ENCODE assay signal across 25 cellular contexts in the genomic region with DNA sequence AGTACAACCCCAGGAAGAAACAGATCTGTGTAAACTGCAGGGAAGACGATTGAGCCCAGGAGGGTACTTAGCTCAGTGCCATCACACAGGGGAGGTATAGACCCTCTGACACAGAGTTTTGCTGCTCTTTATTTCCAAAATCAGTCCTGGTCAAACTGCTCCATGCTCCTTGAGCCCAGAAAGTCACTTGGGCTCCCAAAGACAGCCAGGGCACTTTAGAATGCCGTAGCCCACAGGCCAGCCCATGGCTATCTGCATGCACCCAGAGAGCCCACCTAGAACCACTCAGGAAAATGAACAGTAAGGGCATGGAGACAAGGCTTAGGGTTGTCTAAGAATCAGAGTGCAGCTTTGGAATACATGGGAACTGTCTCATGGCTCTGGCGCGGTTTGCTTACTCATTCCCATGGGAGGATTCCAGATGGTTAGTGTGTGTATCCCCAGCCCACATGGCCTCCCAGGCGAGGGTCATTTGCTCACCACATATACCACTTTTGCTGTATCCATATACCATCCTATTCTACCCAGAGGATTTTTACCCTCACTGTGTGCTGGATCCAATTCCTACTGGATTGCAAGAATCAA. TPM values are rescaled to one million over a fixed set of nuclear protein-coding genes. Genes with fewer than 3 reads are reported as not detected.
DNase-seq lines count a peak whose midpoint lies in the region; ATAC-seq, FAIRE-seq and TF ChIP-seq lines count a peak whose summit lies in the region.
"Had no signal": no experiment of that assay in that cellular context is flagged by ENCODE, and none has a peak within 500 bp of the region (broad histone marks: within the 10 kb centered on the region; RNA-seq: fewer than 3 reads in every experiment).

No MANE protein-coding gene starts in this region.

- H3K9me3 ChIP-seq in right atrium auricular region (no peaks in the 10 kb centered on the region), body of pancreas (no peaks in the 10 kb centered on the region), small intestine (ENCODE audit: control insufficient read depth, low read depth) (no peaks in the 10 kb centered on the region)
- H3K9me3 ChIP-seq: BLaER1 treated with 17β-estradiol and CSF1 and Interleukin-3, amounts not matched to agents 10 nM and 100 nM; colonic mucosa; gastrocnemius medialis; prostate gland; uterus had no signal

- no peak for TF ChIP-seq CTCF in right atrium auricular region (IDR thresholded peaks at IDR 0.05)
- TF ChIP-seq CTCF in fibroblast of mammary gland (conservative IDR thresholded peaks at IDR 0.05; ENCODE audit: control insufficient read depth, insufficient read depth, low read depth, low read length) = no peak
- TF ChIP-seq CTCF in body of pancreas (IDR thresholded peaks at IDR 0.05) = no peak

- H3K27me3 ChIP-seq in right atrium auricular region (no peaks in the 10 kb centered on the region), body of pancreas (no peaks in the 10 kb centered on the region), small intestine (ENCODE audit: control insufficient read depth in 2 of 2, insufficient read depth in 2 of 2, low read length in 2 of 2) (no peaks in the 10 kb centered on the region)
- H3K27me3 ChIP-seq: BLaER1 treated with 17β-estradiol and CSF1 and Interleukin-3, amounts not matched to agents 10 nM and 100 nM; colonic mucosa; uterus had no signal

- DNase-seq in right atrium auricular region (ENCODE audit: low spot score) (peak; percentile 53), Right ventricle myocardium superior (no peak), NCI-H226 (peak; percentile 29), fibroblast of mammary gland (ENCODE audit: low read depth) (peak; percentile 75), ureter (ENCODE audit: low spot score) (peak; percentile 9), body of pancreas (no peak), dedifferentiated amniotic fluid mesenchymal stem cell (ENCODE audit: extremely low spot score) (no peak), small intestine (no peak)
- DNase-seq: activated CD8-positive, alpha-beta T cell treated with anti-CD3 and anti-CD28 coated beads for 36 hours; activated T-cell treated with anti-CD3 and anti-CD28 coated beads, Interleukin-2, amount 50 U/mL, for 1 hour; colonic mucosa; gastrocnemius medialis; GDM1; left colon; midbrain; NCI-H2029; NCI-H510A treated with DMSO at 0.1 percent for 48 hours; OCI-M1; SIG-M5; T-helper 17 cell; uterus had no signal

- no peaks in the 10 kb centered on the region for H3K4me1 ChIP-seq in right atrium auricular region
- no peaks in the 10 kb centered on the region for H3K4me1 ChIP-seq in body of pancreas
- no peaks in the 10 kb centered on the region for H3K4me1 ChIP-seq in small intestine (ENCODE audit: control insufficient read depth in 2 of 2, insufficient read depth in 1 of 2, low read depth in 1 of 2, low read length in 1 of 2)
- H3K4me1 ChIP-seq: colonic mucosa, gastrocnemius medialis, prostate gland, uterus had no signal

- H3K4me3 ChIP-seq in right atrium auricular region = no peak overlapping the region
- no peak overlapping the region for H3K4me3 ChIP-seq in fibroblast of mammary gland (ENCODE audit: control insufficient read depth, low read depth, low read length)
- no peak overlapping the region for H3K4me3 ChIP-seq in body of pancreas
- no peak overlapping the region for H3K4me3 ChIP-seq in small intestine (ENCODE audit: low read depth in 1 of 2, low read length in 2 of 2)
- H3K4me3 ChIP-seq: BLaER1 treated with 17β-estradiol and CSF1 and Interleukin-3, amounts not matched to agents 10 nM and 100 nM; colonic mucosa; gastrocnemius medialis; prostate gland; uterus had no signal

- H3K27ac ChIP-seq in right atrium auricular region (no peak overlapping the region), body of pancreas (no peak overlapping the region), small intestine (ENCODE audit: low read depth in 1 of 2, low read length in 1 of 2) (no peak overlapping the region)
- H3K27ac ChIP-seq: BLaER1 treated with 17β-estradiol and CSF1 and Interleukin-3, amounts not matched to agents 10 nM and 100 nM; colonic mucosa; gastrocnemius medialis; prostate gland; uterus had no signal

- no peak for TF ChIP-seq POLR2A in body of pancreas (IDR thresholded peaks at IDR 0.05)

- FAIRE-seq in small intestine (lab: Jason Lieb, UNC) = no peak
- FAIRE-seq: endometrium, H54 had no signal

- WGBS in body of pancreas, 2 donors = 65 to 75% methylated on average over 5 of the region's 5 CpGs
- WGBS in small intestine, 3 donors = 65 to 87% (median 82%) methylated on average over 5 of the region's 5 CpGs

- intact Hi-C loops in Right ventricle myocardium superior (cut with DNase I) (no loop called here), body of pancreas (cut with DNase I) (loop anchor here (10.0 kb wide), 1 partner anchor 232 kb away; no protein-coding TSS in a partner anchor)

- ATAC-seq in Right ventricle myocardium superior (ENCODE audit: poor library complexity) = no peak
- no peak for ATAC-seq in body of pancreas
- ATAC-seq: activated CD8-positive, alpha-beta T cell treated with anti-CD3 and anti-CD28 coated beads for 36 hours; gastrocnemius medialis; left colon; T-helper 17 cell had no signal

- H3K36me3 ChIP-seq in right atrium auricular region (no peaks in the 10 kb centered on the region), body of pancreas (replicated peaks in 1 of 2; ENCODE audit: insufficient read depth in 1 of 2, low read depth in 2 of 2) (no peaks in the 10 kb centered on the region), small intestine (ENCODE audit: control insufficient read depth in 2 of 2, insufficient read depth in 2 of 2, low read length in 2 of 2) (no peaks in the 10 kb centered on the region)
- H3K36me3 ChIP-seq: BLaER1 treated with 17β-estradiol and CSF1 and Interleukin-3, amounts not matched to agents 10 nM and 100 nM; colonic mucosa; gastrocnemius medialis; prostate gland; uterus had no signal

RNA-seq across cellular contexts. Expression of a gene that starts 14.7 kb away (rescaled TPM):
- total RNA-seq in right atrium auricular region = 100 to 1,000 TPM; 144 to 191 TPM
- 137 TPM for total RNA-seq in Right ventricle myocardium superior
- total RNA-seq in ureter = 71.8 TPM
- 10 to 100 TPM; 47.5 to 53.7 TPM for total RNA-seq in body of pancreas
- polyA plus RNA-seq in small intestine = 100 to 1,000 TPM in 2 of 3 donors, 10 to 100 TPM in 1; 47.8 to 110 (median 100) TPM

Comparison
In these comparisons a context has a peak if more than half of its experiments do, and no peak if none do; other contexts are left out.
1. DNase-seq: peak in right atrium auricular region (single experiment), NCI-H226 (single experiment), fibroblast of mammary gland (single experiment) and ureter (single experiment); none in Right ventricle myocardium superior (single experiment), body of pancreas (0 of 4), dedifferentiated amniotic fluid mesenchymal stem cell (single experiment) and small intestine (single experiment).